9 cellular contexts compared by ENCODE assay signal in the genomic region with DNA sequence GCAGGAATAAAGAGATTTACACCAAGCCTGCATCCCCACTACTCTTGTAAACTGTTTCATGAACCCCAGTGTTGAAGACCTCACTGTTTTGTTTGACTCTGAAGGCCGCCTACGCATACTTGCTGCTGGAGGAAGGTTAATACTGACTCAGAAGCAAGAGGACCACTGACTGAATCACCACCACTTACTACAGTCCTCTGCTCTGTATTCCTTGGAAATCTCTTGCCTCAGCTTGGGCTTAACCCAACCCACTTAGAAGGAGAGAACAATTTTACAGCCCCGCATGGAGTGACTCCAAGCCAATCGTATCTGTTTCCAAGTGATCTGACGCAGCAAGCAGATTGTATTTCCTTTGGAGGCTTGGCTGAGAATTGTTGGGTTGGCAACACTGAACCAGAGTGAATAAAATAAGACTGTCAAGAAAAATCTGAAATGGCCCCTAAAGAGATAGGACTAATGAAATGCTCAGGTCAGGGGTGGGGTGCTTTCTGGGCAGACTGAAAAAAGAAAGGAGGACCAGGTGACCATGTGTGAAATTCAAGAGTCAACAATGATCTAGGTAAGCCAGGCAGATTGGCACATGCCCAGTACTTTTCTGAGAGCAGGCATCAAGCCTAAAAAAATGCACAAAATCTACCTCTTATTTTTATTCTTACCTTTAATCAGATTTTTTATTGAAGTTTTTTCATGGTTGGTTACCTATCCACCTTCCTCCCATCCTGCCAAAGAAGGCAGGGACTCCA.
DNase-seq lines count a peak whose midpoint lies in the region; ATAC-seq, FAIRE-seq and TF ChIP-seq lines count a peak whose summit lies in the region.
"Had no signal": no experiment of that assay in that cellular context is flagged by ENCODE, and none has a peak within 500 bp of the region (broad histone marks: within the 10 kb centered on the region; RNA-seq: fewer than 3 reads in every experiment).

No MANE protein-coding gene starts in this region.

- DNase-seq in HT1080 (ENCODE audit: low read depth) (peak; percentile 97), bronchial epithelial cell (ENCODE audit: low read depth) (peak; percentile 99), right lobe of liver (peak in 1 of 3 donors; percentile 76), suprapubic skin (ENCODE audit: low spot score in 2 of 2) (peak; percentile 81 to 90), NCI-H82 (lab: John Stamatoyannopoulos, UW) (no peak)

- no peaks in the 10 kb centered on the region for H3K27me3 ChIP-seq in bronchial epithelial cell (ENCODE audit: control insufficient read depth, insufficient read depth, low read length)
- no peaks in the 10 kb centered on the region for H3K27me3 ChIP-seq in right lobe of liver
- no peaks in the 10 kb centered on the region for H3K27me3 ChIP-seq in suprapubic skin

- FAIRE-seq in bronchial epithelial cell (lab: Jason Lieb, UNC), result peak; percentile 86

- TF ChIP-seq CTCF in bronchial epithelial cell (IDR thresholded peaks at IDR 0.05; ENCODE audit: insufficient read depth, low read length, severe bottlenecking) (no peak), right lobe of liver (IDR thresholded peaks at IDR 0.05) (no peak), suprapubic skin (IDR thresholded peaks at IDR 0.05) (no peak)

- H3K4me1 ChIP-seq in right lobe of liver, result peaks cover 0 to 14% (median 5%) of the 10 kb centered on the region in 4 donors
- peaks cover 74% of the 10 kb centered on the region for H3K4me1 ChIP-seq in suprapubic skin

- ATAC-seq in right lobe of liver (peak; percentile 68 to 87 (median 76)), GM21526 (IDR thresholded peaks at IDR 0.05; ENCODE audit: low FRiP score, unreplicated experiment) (no peak), GM18498 (IDR thresholded peaks at IDR 0.05; ENCODE audit: unreplicated experiment) (no peak), HG02588 (IDR thresholded peaks at IDR 0.05; ENCODE audit: unreplicated experiment) (no peak)

- no peak for TF ChIP-seq EP300 in suprapubic skin (IDR thresholded peaks at IDR 0.05)

- no peak for TF ChIP-seq POLR2A in right lobe of liver (IDR thresholded peaks at IDR 0.05)
- TF ChIP-seq POLR2A in suprapubic skin (IDR thresholded peaks at IDR 0.05), result peak in 1 of 2 donors; percentile 27

- no peak overlapping the region for H3K4me3 ChIP-seq in bronchial epithelial cell (ENCODE audit: low read depth, low read length)
- H3K4me3 ChIP-seq in right lobe of liver, result no peak overlapping the region
- H3K4me3 ChIP-seq in suprapubic skin, result no peak overlapping the region

- H3K9me3 ChIP-seq in right lobe of liver (no peaks in the 10 kb centered on the region), suprapubic skin (no peaks in the 10 kb centered on the region)

- WGBS in right lobe of liver (ENCODE audit: insufficient coverage, low coverage, low lambda C conversion rate, missing lambda C conversion rate), result 62% methylated on average over 5 of the region's 5 CpGs
- 33% methylated on average over 5 of the region's 5 CpGs for WGBS in suprapubic skin

- intact Hi-C loops in right lobe of liver (cut with DNase I), result no loop called here

- H3K36me3 ChIP-seq in bronchial epithelial cell (ENCODE audit: control insufficient read depth, insufficient read depth, low read length) (no peaks in the 10 kb centered on the region), right lobe of liver (no peaks in the 10 kb centered on the region), suprapubic skin (no peaks in the 10 kb centered on the region)

- H3K27ac ChIP-seq in right lobe of liver (peak overlapping the region in 2 of 3 donors; percentile 37 to 55), suprapubic skin (peak overlapping the region; percentile 98)
- H3K27ac ChIP-seq: HL-60 had no signal

Comparison
In these comparisons a context has a peak if more than half of its experiments do, and no peak if none do; other contexts are left out.
1. ATAC-seq: peak in right lobe of liver (4 of 4); none in GM21526 (single experiment), GM18498 (single experiment) and HG02588 (single experiment).